In genomic region chr6:117555882-117556498, GRCh38 we compare ENCODE assay signal across 9 cellular contexts. TPM values are rescaled to one million over a fixed set of nuclear protein-coding genes. Genes with fewer than 3 reads are reported as not detected.
A peak's percentile ranks its signal among the peaks of the same experiment; 100 is the strongest.
DNase-seq lines count a peak whose midpoint lies in the region; ATAC-seq and TF ChIP-seq lines count a peak whose summit lies in the region.
"Had no signal": no experiment of that assay in that cellular context is flagged by ENCODE, and none has a peak within 500 bp of the region (broad histone marks: within the 10 kb centered on the region; RNA-seq: fewer than 3 reads in every experiment).

No MANE protein-coding gene starts in this region.

- no peaks in the 10 kb centered on the region for H3K79me2 ChIP-seq in neural progenitor cell (ENCODE audit: low read depth)

- H3K4me2 ChIP-seq in neural progenitor cell = no peak overlapping the region

- no peak for TF ChIP-seq POLR2A in uterus (IDR thresholded peaks at IDR 0.05)

- H4K20me1 ChIP-seq in neural progenitor cell (ENCODE audit: low read depth) = no peaks in the 10 kb centered on the region

- H3K9me3 Mint-ChIP-seq in endodermal cell = no peaks in the 10 kb centered on the region
- no peaks in the 10 kb centered on the region for H3K9me3 Mint-ChIP-seq in neural progenitor cell
- H3K9me3 Mint-ChIP-seq in stimulated activated memory B cell treated with anti-CD40 and anti-IgM and Interleukin-4, amounts not matched to agents 10 μg/mL and 1 μg/mL and 100 μg/mL, for 72 hours = no peaks in the 10 kb centered on the region
- H3K9me3 Mint-ChIP-seq: activated naive CD4-positive, alpha-beta T cell treated with anti-CD3 and anti-CD28 coated beads, Interleukin-2, amount 50 U/mL, for 72 hours had no signal

- H3K27ac Mint-ChIP-seq in endodermal cell = no peak overlapping the region
- H3K27ac Mint-ChIP-seq in neural progenitor cell = no peak overlapping the region
- H3K27ac Mint-ChIP-seq in stimulated activated memory B cell treated with anti-CD40 and anti-IgM and Interleukin-4, amounts not matched to agents 10 μg/mL and 1 μg/mL and 100 μg/mL, for 72 hours = no peak overlapping the region
- H3K27ac Mint-ChIP-seq: activated naive CD4-positive, alpha-beta T cell treated with anti-CD3 and anti-CD28 coated beads, Interleukin-2, amount 50 U/mL, for 72 hours had no signal

- no peak overlapping the region for H2AFZ ChIP-seq in neural progenitor cell (replicated peaks)

- ATAC-seq in stimulated activated memory B cell treated with anti-CD40 and anti-IgM and Interleukin-4, amounts not matched to agents 10 μg/mL and 1 μg/mL and 100 μg/mL, for 72 hours = no peak
- ATAC-seq: activated naive CD4-positive, alpha-beta T cell treated with anti-CD3 and anti-CD28 coated beads, Interleukin-2, amount 50 U/mL, for 72 hours had no signal

- H3K27me3 Mint-ChIP-seq in endodermal cell (ENCODE audit: insufficient read depth) (no peaks in the 10 kb centered on the region), neural progenitor cell (ENCODE audit: insufficient read depth, low read depth) (no peaks in the 10 kb centered on the region)
- no peaks in the 10 kb centered on the region for H3K27me3 Mint-ChIP-seq in stimulated activated memory B cell treated with anti-CD40 and anti-IgM and Interleukin-4, amounts not matched to agents 10 μg/mL and 1 μg/mL and 100 μg/mL, for 72 hours

- H3K4me3 ChIP-seq in endodermal cell (ENCODE audit: low read length) (no peak overlapping the region), neural progenitor cell (no peak overlapping the region), uterus (no peak overlapping the region)

- peak; percentile 95 for TF ChIP-seq CTCF in endodermal cell (conservative IDR thresholded peaks at IDR 0.05)
- peak; percentile 90 for TF ChIP-seq CTCF in neural progenitor cell (IDR thresholded peaks at IDR 0.05)
- TF ChIP-seq CTCF in uterus (IDR thresholded peaks at IDR 0.05) = peak; percentile 65 to 92 (median 76)

- no peaks in the 10 kb centered on the region for H3K9me3 ChIP-seq in endodermal cell (ENCODE audit: control insufficient read depth, low read length)
- no peaks in the 10 kb centered on the region for H3K9me3 ChIP-seq in neural progenitor cell (ENCODE audit: low read depth)
- H3K9me3 ChIP-seq in uterus = no peaks in the 10 kb centered on the region

- peaks cover 4% of the 10 kb centered on the region for H3K36me3 Mint-ChIP-seq in endodermal cell (ENCODE audit: low read depth)
- peaks cover 2% of the 10 kb centered on the region for H3K36me3 Mint-ChIP-seq in neural progenitor cell
- H3K36me3 Mint-ChIP-seq in stimulated activated memory B cell treated with anti-CD40 and anti-IgM and Interleukin-4, amounts not matched to agents 10 μg/mL and 1 μg/mL and 100 μg/mL, for 72 hours = no peaks in the 10 kb centered on the region
- H3K36me3 Mint-ChIP-seq: activated naive CD4-positive, alpha-beta T cell treated with anti-CD3 and anti-CD28 coated beads, Interleukin-2, amount 50 U/mL, for 72 hours had no signal

- no peaks in the 10 kb centered on the region for H3K4me1 ChIP-seq in endodermal cell (ENCODE audit: control insufficient read depth, insufficient read depth, low read length)
- H3K4me1 ChIP-seq in neural progenitor cell = peaks cover 15% of the 10 kb centered on the region
- no peaks in the 10 kb centered on the region for H3K4me1 ChIP-seq in uterus

- peaks cover 12% of the 10 kb centered on the region for H3F3A ChIP-seq in neural progenitor cell (ENCODE audit: low read depth)

- H3K4me1 Mint-ChIP-seq in endodermal cell = no peaks in the 10 kb centered on the region
- H3K4me1 Mint-ChIP-seq in neural progenitor cell = no peaks in the 10 kb centered on the region
- peaks cover 5% of the 10 kb centered on the region for H3K4me1 Mint-ChIP-seq in stimulated activated memory B cell treated with anti-CD40 and anti-IgM and Interleukin-4, amounts not matched to agents 10 μg/mL and 1 μg/mL and 100 μg/mL, for 72 hours

- no peak overlapping the region for H3K27ac ChIP-seq in endodermal cell (ENCODE audit: low read depth, low read length)
- no peak overlapping the region for H3K27ac ChIP-seq in neural progenitor cell
- H3K27ac ChIP-seq in uterus = no peak overlapping the region

- DNase-seq in DMS79 treated with DMSO at 0.1 percent for 48 hours (lab: John Stamatoyannopoulos, UW) (peak; percentile 52), DMS79 (lab: John Stamatoyannopoulos, UW) (no peak), NAMALWA (ENCODE audit: low spot score) (peak; percentile 66), endodermal cell (peak; percentile 70), neural progenitor cell (ENCODE audit: low spot score) (peak; percentile 30), uterus (peak; percentile 20 to 50)
- peak; percentile 56 to 67 for DNase-seq in activated CD4-positive, alpha-beta T cell treated with anti-CD3 and anti-CD28 coated beads, Interleukin-2, amount 50 U/mL, for 48 hours

- WGBS in endodermal cell (ENCODE audit: insufficient coverage in 1 of 2, insufficient read length in 1 of 2), 2 experiments = 29 to 35% methylated on average over 1 to 5 of the region's 5 CpGs

- no peak overlapping the region for H3K4me3 Mint-ChIP-seq in endodermal cell
- H3K4me3 Mint-ChIP-seq in neural progenitor cell = no peak overlapping the region
- H3K4me3 Mint-ChIP-seq in stimulated activated memory B cell treated with anti-CD40 and anti-IgM and Interleukin-4, amounts not matched to agents 10 μg/mL and 1 μg/mL and 100 μg/mL, for 72 hours = no peak overlapping the region

- no peaks in the 10 kb centered on the region for H3K27me3 ChIP-seq in endodermal cell (ENCODE audit: control insufficient read depth, insufficient read depth, low read length, poor library complexity, severe bottlenecking)
- H3K27me3 ChIP-seq in neural progenitor cell = no peaks in the 10 kb centered on the region
- H3K27me3 ChIP-seq in uterus = no peaks in the 10 kb centered on the region

- H3K9ac ChIP-seq in endodermal cell (ENCODE audit: extremely low read depth, low read length, poor library complexity, severe bottlenecking) (no peak overlapping the region), neural progenitor cell (no peak overlapping the region)

- intact Hi-C loops in uterus (cut with DNase I; ENCODE audit: low total_unique reads) = loop anchor here (10.0 kb wide), 1 partner anchor 101 kb away; no protein-coding TSS in a partner anchor

- H3K36me3 ChIP-seq in endodermal cell (ENCODE audit: control insufficient read depth, insufficient read depth, low read length) (peaks cover 6% of the 10 kb centered on the region), neural progenitor cell (no peaks in the 10 kb centered on the region), uterus (no peaks in the 10 kb centered on the region)

RNA-seq across cellular contexts. Expression of gene GOPC, which starts 46.3 kb away (rescaled TPM):
- 10 to 100 TPM; 28.4 to 30.3 TPM for total RNA-seq in endodermal cell
- polyA plus RNA-seq in endodermal cell (2013, experiment 1 of 2) = 23.3 TPM
- 22.4 TPM for polyA plus RNA-seq in endodermal cell (2013, experiment 2 of 2)
- 24.7 and 39.2 TPM in 2 replicates for total RNA-seq in neural progenitor cell (ENCODE audit: low replicate concordance)
- total RNA-seq in uterus = 10 to 100 TPM; 16.5 to 94.7 (median 26.6) TPM
